Comparison of ENCODE assay signal across 8 cellular contexts in the genomic region with DNA sequence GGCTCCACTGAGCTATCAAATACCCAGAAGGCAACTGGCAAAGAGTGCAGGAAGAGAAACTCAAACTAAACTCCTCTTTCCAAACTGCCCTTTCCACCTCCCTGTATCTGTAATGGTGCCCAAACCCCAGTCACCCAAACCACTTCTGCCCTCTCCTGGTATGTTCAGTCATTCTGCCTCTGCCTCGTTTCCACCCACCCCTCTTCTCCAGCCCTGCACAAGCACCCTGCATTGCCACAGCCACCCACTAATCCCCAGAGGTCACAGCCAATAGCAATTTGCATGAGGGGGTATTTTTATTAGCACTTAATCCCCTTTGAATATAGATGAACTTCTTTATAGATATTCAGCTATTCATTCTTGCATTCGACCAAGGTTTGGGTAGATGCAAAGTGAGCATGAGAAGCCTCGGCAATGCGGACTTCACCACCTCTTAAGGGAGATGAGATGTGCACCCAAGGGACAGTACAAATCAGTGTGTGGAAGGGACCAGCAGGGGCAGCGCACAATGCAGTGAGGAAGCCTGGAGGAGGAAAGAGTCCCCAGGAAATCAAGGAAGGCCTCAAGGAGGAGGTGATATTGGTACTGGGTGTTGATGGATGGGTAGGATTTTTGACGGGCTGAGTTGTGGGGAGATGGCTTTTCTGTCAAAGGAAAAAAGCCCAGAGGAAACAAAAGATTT. TPM values are rescaled to one million over a fixed set of nuclear protein-coding genes. Genes with fewer than 3 reads are reported as not detected.
A peak's percentile ranks its signal among the peaks of the same experiment; 100 is the strongest.
DNase-seq lines count a peak whose midpoint lies in the region; ATAC-seq and TF ChIP-seq lines count a peak whose summit lies in the region.

No MANE protein-coding gene starts in this region.

- H3K4me1 Mint-ChIP-seq in activated CD4-positive, alpha-beta T cell treated with anti-CD3 and anti-CD28 coated beads for 36 hours, result peaks cover 49% of the 10 kb centered on the region

- no peak overlapping the region for H3K4me2 ChIP-seq in parathyroid adenoma (ENCODE audit: low read length)

- H3K27ac ChIP-seq in parathyroid adenoma, result no peak overlapping the region

- H3K9me3 Mint-ChIP-seq in activated CD4-positive, alpha-beta T cell treated with anti-CD3 and anti-CD28 coated beads for 36 hours (ENCODE audit: low read depth), result no peaks in the 10 kb centered on the region

- H3K36me3 ChIP-seq in parathyroid adenoma (ENCODE audit: control insufficient read depth, insufficient read depth, low read length), result no peaks in the 10 kb centered on the region

- TF ChIP-seq CTCF in GM10248 (IDR thresholded peaks at IDR 0.05; ENCODE audit: control extremely low read depth, extremely low read depth, low read depth, missing control alignments) (peak; percentile 38), LNCaP clone FGC (IDR thresholded peaks at IDR 0.05; ENCODE audit: control insufficient read depth, extremely low read depth, insufficient read depth) (peak; percentile 44), parathyroid adenoma (IDR thresholded peaks at IDR 0.05) (peak; percentile 6)

- intact Hi-C loops in activated CD4-positive, alpha-beta T cell treated with anti-CD3 and anti-CD28 coated beads for 36 hours (cut with DNase I, micrococcal nuclease), result loop anchor here (1.0 kb wide), 1 partner anchor 17 kb away; no protein-coding TSS in a partner anchor

- H3K27me3 ChIP-seq in parathyroid adenoma (ENCODE audit: control insufficient read depth, insufficient read depth, low read length), result no peaks in the 10 kb centered on the region

- DNase-seq in GM10248 (ENCODE audit: extremely low spot score) (peak; percentile 56), LNCaP clone FGC (ENCODE audit: low read depth) (no peak), fibroblast of gingiva (ENCODE audit: low read depth) (peak; percentile 46), LoVo (ENCODE audit: low spot score) (no peak), NCI-H1930 (lab: John Stamatoyannopoulos, UW) (no peak)
- DNase-seq in activated CD4-positive, alpha-beta T cell treated with anti-CD3 and anti-CD28 coated beads for 36 hours, result peak; percentile 75

- H3K9me3 ChIP-seq in parathyroid adenoma (ENCODE audit: control insufficient read depth, low read length), result no peaks in the 10 kb centered on the region

- no peak overlapping the region for H2AFZ ChIP-seq in parathyroid adenoma

- no peaks in the 10 kb centered on the region for H3K4me1 ChIP-seq in parathyroid adenoma

- CTCF ChIA-PET in GM10248 (lab: Yijun Ruan, JAX), result interaction anchor here (0.9 to 2.9 kb wide), 8 partner anchors 12 to 708 kb away, joined by 3 to 23 read pairs (median 6); partner anchors contain the start of gene TMEM272
- CTCF ChIA-PET in activated CD4-positive, alpha-beta T cell treated with anti-CD3 and anti-CD28 coated beads for 36 hours (lab: Charles Lee), result interaction anchor here (0.8 to 3.0 kb wide), 18 partner anchors 10 to 590 kb away, joined by 3 to 50 read pairs (median 4); partner anchors contain the start of gene TMEM272

- peak overlapping the region; percentile 51 for H3K27ac Mint-ChIP-seq in activated CD4-positive, alpha-beta T cell treated with anti-CD3 and anti-CD28 coated beads for 36 hours

- H3K4me3 ChIP-seq in LNCaP clone FGC (ENCODE audit: low read depth, low read length) (no peak overlapping the region), parathyroid adenoma (ENCODE audit: low read depth, low read length) (no peak overlapping the region)

- no peaks in the 10 kb centered on the region for H3K36me3 Mint-ChIP-seq in activated CD4-positive, alpha-beta T cell treated with anti-CD3 and anti-CD28 coated beads for 36 hours (ENCODE audit: low read depth)

- H3K27me3 Mint-ChIP-seq in activated CD4-positive, alpha-beta T cell treated with anti-CD3 and anti-CD28 coated beads for 36 hours, result no peaks in the 10 kb centered on the region

- no peak overlapping the region for H3K4me3 Mint-ChIP-seq in activated CD4-positive, alpha-beta T cell treated with anti-CD3 and anti-CD28 coated beads for 36 hours

- peak; percentile 90 for ATAC-seq in GM21529 (IDR thresholded peaks at IDR 0.05; ENCODE audit: unreplicated experiment)
- peak; percentile 98 for ATAC-seq in activated CD4-positive, alpha-beta T cell treated with anti-CD3 and anti-CD28 coated beads for 36 hours

- POLR2A ChIA-PET in GM10248 (lab: Yijun Ruan, JAX), result no interaction called here
- POLR2A ChIA-PET in activated CD4-positive, alpha-beta T cell treated with anti-CD3 and anti-CD28 coated beads for 36 hours (lab: Charles Lee), result no interaction called here

- no peak overlapping the region for H3K9ac ChIP-seq in parathyroid adenoma

- H3K79me2 ChIP-seq in parathyroid adenoma, result no peaks in the 10 kb centered on the region

RNA-seq across cellular contexts. Expression of gene TMEM272, which starts 12.4 kb away (rescaled TPM):
- under 1 TPM; 0.18 to 0.33 TPM for total RNA-seq in activated CD4-positive, alpha-beta T cell treated with anti-CD3 and anti-CD28 coated beads for 36 hours

RNA-seq across cellular contexts. Expression of gene DHRS12, which starts 28.6 kb away (rescaled TPM):
- 1 to 10 TPM; 4.9 to 5.3 TPM for total RNA-seq in activated CD4-positive, alpha-beta T cell treated with anti-CD3 and anti-CD28 coated beads for 36 hours

RNA-seq across cellular contexts. Expression of gene CCDC70, which starts 29.2 kb away (rescaled TPM):
- not detected for total RNA-seq in activated CD4-positive, alpha-beta T cell treated with anti-CD3 and anti-CD28 coated beads for 36 hours

Comparison
In these comparisons a context has a peak if more than half of its experiments do, and no peak if none do; other contexts are left out.
1. DNase-seq: peak in GM10248 (single experiment), activated CD4-positive, alpha-beta T cell treated with anti-CD3 and anti-CD28 coated beads for 36 hours (single experiment) and fibroblast of gingiva (single experiment); none in LNCaP clone FGC (single experiment), LoVo (single experiment) and NCI-H1930 (0 of 2).
2. Peak in every context shown above with its lines, with median percentiles within 50 percentile points of each other: CTCF ChIP-seq.